8 cellular contexts compared by ENCODE assay signal in genomic region chr5:98773214-98773463, GRCh38. TPM values are rescaled to one million over a fixed set of nuclear protein-coding genes. Genes with fewer than 3 reads are reported as not detected.
DNase-seq lines count a peak whose midpoint lies in the region; ATAC-seq and TF ChIP-seq lines count a peak whose summit lies in the region.

No MANE protein-coding gene starts in this region.

- peak overlapping the region; percentile 95 for H3K27ac ChIP-seq in RWPE1
- peak overlapping the region; percentile 85 for H3K27ac ChIP-seq in parathyroid adenoma

- peaks cover 52% of the 10 kb centered on the region for H3K4me1 Mint-ChIP-seq in Calu3 (ENCODE audit: low read depth, unreplicated experiment)

- H3K36me3 ChIP-seq in parathyroid adenoma (ENCODE audit: control insufficient read depth, insufficient read depth, low read length), result no peaks in the 10 kb centered on the region

- no peaks in the 10 kb centered on the region for H3K9me3 ChIP-seq in parathyroid adenoma (ENCODE audit: control insufficient read depth, low read length)

- ATAC-seq in GM19035 (IDR thresholded peaks at IDR 0.05; ENCODE audit: unreplicated experiment), result no peak
- no peak for ATAC-seq in HG03432 (IDR thresholded peaks at IDR 0.05; ENCODE audit: unreplicated experiment)

- H3K4me3 ChIP-seq in epithelial cell of proximal tubule (ENCODE audit: low read depth, low read length) (peak overlapping the region; percentile 67), parathyroid adenoma (ENCODE audit: low read depth, low read length) (peak overlapping the region; percentile 78)

- peaks cover 78% of the 10 kb centered on the region for H3K36me3 Mint-ChIP-seq in Calu3 (ENCODE audit: insufficient read depth, unreplicated experiment)

- intact Hi-C loops in Calu3 (cut with micrococcal nuclease; ENCODE audit: unreplicated experiment), result loop anchor here (1.0 to 10.0 kb wide), 5 partner anchors 54 to 1590 kb away; partner anchors contain the start of gene RIOK2

- peak overlapping the region; percentile 84 for H3K4me2 ChIP-seq in parathyroid adenoma (ENCODE audit: low read length)

- no peaks in the 10 kb centered on the region for H3K27me3 ChIP-seq in parathyroid adenoma (ENCODE audit: control insufficient read depth, insufficient read depth, low read length)

- H3K27me3 Mint-ChIP-seq in Calu3 (ENCODE audit: unreplicated experiment), result no peaks in the 10 kb centered on the region

- H2AFZ ChIP-seq in parathyroid adenoma, result peak overlapping the region; percentile 87

- POLR2A ChIA-PET in RWPE1 (lab: Yijun Ruan, JAX; ENCODE audit: low non-redundant PET), result no interaction called here

- H3K79me2 ChIP-seq in parathyroid adenoma, result peaks cover 25% of the 10 kb centered on the region

- DNase-seq in Calu3, result no peak
- DNase-seq in RWPE1 (ENCODE audit: low spot score), result no peak
- no peak for DNase-seq in epithelial cell of proximal tubule (ENCODE audit: low read depth)
- no peak for DNase-seq in NCI-H1436 treated with DMSO at 0.1 percent for 48 hours (lab: John Stamatoyannopoulos, UW)
- no peak for DNase-seq in LoVo (ENCODE audit: low spot score)

- TF ChIP-seq CTCF in Calu3 (IDR thresholded peaks at IDR 0.05; ENCODE audit: unreplicated experiment) (no peak), RWPE1 (conservative IDR thresholded peaks at IDR 0.05; ENCODE audit: low read depth) (no peak), epithelial cell of proximal tubule (conservative IDR thresholded peaks at IDR 0.05; ENCODE audit: low read depth, low read length) (no peak), parathyroid adenoma (IDR thresholded peaks at IDR 0.05) (no peak)

- H3K27ac Mint-ChIP-seq in Calu3 (ENCODE audit: unreplicated experiment), result peak overlapping the region; percentile 70

- peak overlapping the region; percentile 82 for H3K4me3 Mint-ChIP-seq in Calu3 (ENCODE audit: low read depth, unreplicated experiment)

- no peak overlapping the region for H3K9ac ChIP-seq in parathyroid adenoma

- CTCF ChIA-PET in Calu3 (lab: Charles Lee) (interaction anchor here (0.6 to 1.5 kb wide), 3 partner anchors 13 to 318 kb away, joined by 4 to 5 read pairs (median 4); no protein-coding TSS in a partner anchor), RWPE1 (lab: Yijun Ruan, JAX) (interaction anchor here (0.6 kb wide), 1 partner anchor 117 kb away, joined by 3 read pairs; no protein-coding TSS in a partner anchor)

- BruUV-seq in Calu3 (replicated peaks; lab: Mats Ljungman, UMichigan), result no TSS peak

- no peaks in the 10 kb centered on the region for H3K9me3 Mint-ChIP-seq in Calu3 (ENCODE audit: low read depth, unreplicated experiment)

- H3K4me1 ChIP-seq in parathyroid adenoma, result peaks cover 8% of the 10 kb centered on the region

RNA-seq across cellular contexts. Expression of gene RGMB, which starts 0.3 kb away (rescaled TPM):
- total RNA-seq in Calu3 (2022) (34.5 and 35.8 TPM in 2 replicates), epithelial cell of proximal tubule (19.5 and 20.9 TPM in 2 replicates)
